ENCODE assay signal across 1 cellular context in genomic region chr1:9629445-9630201, GRCh38.
TF ChIP-seq lines count a peak whose summit lies in the region.

No MANE protein-coding gene starts in this region.

TF ChIP-seq in GM12878, 131 proteins besides CTCF, POLR2A, EP300 and RAD21 (continued from another document and continues in another):
- TF ChIP-seq BCL3 (IDR thresholded peaks at IDR 0.05; ENCODE audit: borderline replicate concordance, insufficient read depth, low read depth, low read length, poor library complexity, severe bottlenecking) (peak; percentile 83), PKNOX1 (IDR thresholded peaks at IDR 0.05) (peak; percentile 35), IRF3 (IDR thresholded peaks at IDR 0.05) (0 out of 2 replicates have a peak, but pooled peaks have one; percentile 26), CHD4 (IDR thresholded peaks at IDR 0.05) (0 out of 2 replicates have a peak, but pooled peaks have one; percentile 50), BCL11A (IDR thresholded peaks at IDR 0.05; ENCODE audit: low read depth, low read length) (peak; percentile 69; the same call in 1 of the 2 replicates), RB1 (IDR thresholded peaks at IDR 0.05; ENCODE audit: borderline replicate concordance) (peak; percentile 48; the same call in 1 of the 2 replicates), BMI1 (IDR thresholded peaks at IDR 0.05; ENCODE audit: borderline replicate concordance) (no peak), IRF5 (IDR thresholded peaks at IDR 0.05; ENCODE audit: borderline replicate concordance) (no peak), SMAD5 (IDR thresholded peaks at IDR 0.05; ENCODE audit: low read depth) (no peak), ZBED1 (IDR thresholded peaks at IDR 0.05; ENCODE audit: borderline replicate concordance) (no peak; the same call in 1 of the 2 replicates), RELB (IDR thresholded peaks at IDR 0.05; ENCODE audit: low read depth) (peak; percentile 88), CEBPB (IDR thresholded peaks at IDR 0.05; ENCODE audit: borderline replicate concordance in 1 of 2, low read depth in 2 of 2, low read length in 2 of 2) (no peak), BCLAF1 (IDR thresholded peaks at IDR 0.05) (no peak), HDAC2 (IDR thresholded peaks at IDR 0.05) (0 out of 2 replicates have a peak, but pooled peaks have one; percentile 46), SMARCA5 (IDR thresholded peaks at IDR 0.05) (peak; percentile 100), SIN3A (IDR thresholded peaks at IDR 0.05; ENCODE audit: low read depth, low read length) (no peak), ESRRA (IDR thresholded peaks at IDR 0.05; ENCODE audit: low read length) (peak; percentile 93), RELA (IDR thresholded peaks at IDR 0.05; ENCODE audit: borderline replicate concordance, partially characterized antibody) (peak; percentile 88), USF2 (IDR thresholded peaks at IDR 0.05; ENCODE audit: borderline replicate concordance, low read depth, low read length) (no peak), YY1 (IDR thresholded peaks at IDR 0.05; ENCODE audit: low read depth, low read length) (peak; percentile 89), MYC (IDR thresholded peaks at IDR 0.05; ENCODE audit: insufficient read depth, insufficient read length, insufficient replicate concordance, low read length, severe bottlenecking) (no peak), TAF1 (IDR thresholded peaks at IDR 0.05; ENCODE audit: borderline replicate concordance, low read depth, low read length) (peak; percentile 65; the same call in 1 of the 2 replicates), POLR2AphosphoS5 (IDR thresholded peaks at IDR 0.05; ENCODE audit: low read length) (peak; percentile 65; the same call in 1 of the 2 replicates), GABPA (IDR thresholded peaks at IDR 0.05; ENCODE audit: low read depth) (no peak), E2F4 (IDR thresholded peaks at IDR 0.05; ENCODE audit: low read depth, low read length) (0 out of 2 replicates have a peak, but pooled peaks have one; percentile 6), DPF2 (IDR thresholded peaks at IDR 0.05) (peak; percentile 88), ETV6 (conservative IDR thresholded peaks at IDR 0.05 in 1 of 2, IDR thresholded peaks at IDR 0.05 in 1 of 2; ENCODE audit: borderline replicate concordance in 1 of 2, low read depth in 1 of 2) (no peak; a peak in 1 of 4 replicates), NBN (IDR thresholded peaks at IDR 0.05) (peak; percentile 96), ELK1 (IDR thresholded peaks at IDR 0.05; ENCODE audit: low read depth, low read length) (peak; percentile 50), ZSCAN29 (IDR thresholded peaks at IDR 0.05) (peak; percentile 73; the same call in 1 of the 2 replicates), BACH1 (IDR thresholded peaks at IDR 0.05; ENCODE audit: borderline replicate concordance) (peak; percentile 26; the same call in 1 of the 2 replicates), TCF3 (IDR thresholded peaks at IDR 0.05; ENCODE audit: borderline replicate concordance, insufficient read depth, low read depth, low read length) (peak; percentile 41; the same call in 1 of the 2 replicates), POU2F2 (IDR thresholded peaks at IDR 0.05; ENCODE audit: borderline replicate concordance, low read depth, low read length) (peak; percentile 46; the same call in 1 of the 3 replicates), NR2F1 (conservative IDR thresholded peaks at IDR 0.05) (peak; percentile 85), CREM (IDR thresholded peaks at IDR 0.05; ENCODE audit: low read depth) (peak; percentile 6; the same call in 1 of the 2 replicates), CHD2 (IDR thresholded peaks at IDR 0.05; ENCODE audit: borderline replicate concordance, low read depth, low read length) (peak; percentile 75), USF1 (IDR thresholded peaks at IDR 0.05; ENCODE audit: borderline replicate concordance, extremely low read length, insufficient read depth, low read depth, low read length) (peak; percentile 14), IKZF2 (IDR thresholded peaks at IDR 0.05) (peak; percentile 87 to 90), ZNF687 (IDR thresholded peaks at IDR 0.05) (peak; percentile 22; the same call in 1 of the 2 replicates), MEF2B (IDR thresholded peaks at IDR 0.05; ENCODE audit: partially characterized antibody, poor library complexity, severe bottlenecking) (peak; percentile 60), ATF3 (IDR thresholded peaks at IDR 0.05; ENCODE audit: borderline replicate concordance, extremely low read depth, low read depth, low read length) (no peak), GATAD2B (conservative IDR thresholded peaks at IDR 0.05; ENCODE audit: low read depth) (peak; percentile 89)
